Comparison of ENCODE assay signal across 1 cellular context in the genomic region with DNA sequence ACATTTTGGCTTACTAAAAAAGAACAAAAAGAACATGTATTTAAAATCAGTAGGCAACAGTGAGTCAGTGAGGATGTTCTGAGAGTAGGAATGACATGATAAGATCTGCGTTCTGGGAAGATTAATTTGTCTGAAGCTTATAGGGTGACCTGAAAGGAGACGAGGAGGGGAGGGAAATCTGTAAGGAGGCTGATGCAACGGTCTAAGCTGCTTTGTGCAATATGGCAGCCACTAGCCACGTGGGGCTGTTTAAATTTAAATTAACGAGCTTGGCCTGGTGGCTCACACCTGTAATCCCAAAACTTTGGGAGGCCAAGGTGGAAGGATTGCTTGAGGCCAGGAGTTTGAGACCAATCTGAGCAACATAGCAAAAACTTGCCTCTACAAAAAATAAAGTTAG.
TF ChIP-seq lines count a peak whose summit lies in the region.

No MANE protein-coding gene starts in this region.

TF ChIP-seq in K562, 482 proteins besides CTCF, POLR2A, EP300 and RAD21 (continues in another document):
- TF ChIP-seq NR2F6 (CRISPR knock-in tag; IDR thresholded peaks at IDR 0.05) (no peak), PKNOX1 (IDR thresholded peaks at IDR 0.05) (peak; percentile 43), CEBPB (tag; IDR thresholded peaks at IDR 0.05) (peak; percentile 48; the same call in 1 of the 2 replicates), TRIM24 (IDR thresholded peaks at IDR 0.05) (peak; percentile 45 to 47; a peak in 2 of 4 replicates), ZBED1 (IDR thresholded peaks at IDR 0.05) (no peak), ARID1B (IDR thresholded peaks at IDR 0.05) (peak; percentile 42), FOSL1 (tag; conservative IDR thresholded peaks at IDR 0.05) (peak; percentile 45; the same call in 1 of the 2 replicates), DPF2 (IDR thresholded peaks at IDR 0.05) (peak; percentile 30; the same call in 1 of the 2 replicates), ZFPM2 (CRISPR knock-in tag; IDR thresholded peaks at IDR 0.05) (no peak), ATF7 (IDR thresholded peaks at IDR 0.05) (peak; percentile 60), EP400 (IDR thresholded peaks at IDR 0.05) (peak; percentile 88), BACH1 (tag; IDR thresholded peaks at IDR 0.05) (peak; percentile 55), ZNF41 (CRISPR knock-in tag; conservative IDR thresholded peaks at IDR 0.05) (peak; percentile 54; the same call in 1 of the 2 replicates), NR2C1 (IDR thresholded peaks at IDR 0.05) (no peak), NR2C1 (tag; IDR thresholded peaks at IDR 0.05) (peak; percentile 45; the same call in 1 of the 2 replicates), POLR2H (tag; IDR thresholded peaks at IDR 0.05; ENCODE audit: low read depth) (peak; percentile 45; the same call in 1 of the 2 replicates), RAD51 (IDR thresholded peaks at IDR 0.05; ENCODE audit: borderline replicate concordance, low read depth) (peak; percentile 40; the same call in 1 of the 2 replicates), MYBL2 (IDR thresholded peaks at IDR 0.05; ENCODE audit: low read depth) (peak; percentile 72), MYBL2 (CRISPR knock-in tag; IDR thresholded peaks at IDR 0.05; ENCODE audit: borderline replicate concordance) (no peak), IRF9 (tag; IDR thresholded peaks at IDR 0.05) (0 out of 2 replicates have a peak, but pooled peaks have one; percentile 20), PBX2 (CRISPR knock-in tag; IDR thresholded peaks at IDR 0.05; ENCODE audit: low read depth) (no peak), PBX2 (tag; conservative IDR thresholded peaks at IDR 0.05; ENCODE audit: low read depth) (0 out of 2 replicates have a peak, but pooled peaks have one; percentile 9), ZNF354B (CRISPR knock-in tag; IDR thresholded peaks at IDR 0.05) (0 out of 2 replicates have a peak, but pooled peaks have one; percentile 14)
- TF ChIP-seq, protein P1, sequence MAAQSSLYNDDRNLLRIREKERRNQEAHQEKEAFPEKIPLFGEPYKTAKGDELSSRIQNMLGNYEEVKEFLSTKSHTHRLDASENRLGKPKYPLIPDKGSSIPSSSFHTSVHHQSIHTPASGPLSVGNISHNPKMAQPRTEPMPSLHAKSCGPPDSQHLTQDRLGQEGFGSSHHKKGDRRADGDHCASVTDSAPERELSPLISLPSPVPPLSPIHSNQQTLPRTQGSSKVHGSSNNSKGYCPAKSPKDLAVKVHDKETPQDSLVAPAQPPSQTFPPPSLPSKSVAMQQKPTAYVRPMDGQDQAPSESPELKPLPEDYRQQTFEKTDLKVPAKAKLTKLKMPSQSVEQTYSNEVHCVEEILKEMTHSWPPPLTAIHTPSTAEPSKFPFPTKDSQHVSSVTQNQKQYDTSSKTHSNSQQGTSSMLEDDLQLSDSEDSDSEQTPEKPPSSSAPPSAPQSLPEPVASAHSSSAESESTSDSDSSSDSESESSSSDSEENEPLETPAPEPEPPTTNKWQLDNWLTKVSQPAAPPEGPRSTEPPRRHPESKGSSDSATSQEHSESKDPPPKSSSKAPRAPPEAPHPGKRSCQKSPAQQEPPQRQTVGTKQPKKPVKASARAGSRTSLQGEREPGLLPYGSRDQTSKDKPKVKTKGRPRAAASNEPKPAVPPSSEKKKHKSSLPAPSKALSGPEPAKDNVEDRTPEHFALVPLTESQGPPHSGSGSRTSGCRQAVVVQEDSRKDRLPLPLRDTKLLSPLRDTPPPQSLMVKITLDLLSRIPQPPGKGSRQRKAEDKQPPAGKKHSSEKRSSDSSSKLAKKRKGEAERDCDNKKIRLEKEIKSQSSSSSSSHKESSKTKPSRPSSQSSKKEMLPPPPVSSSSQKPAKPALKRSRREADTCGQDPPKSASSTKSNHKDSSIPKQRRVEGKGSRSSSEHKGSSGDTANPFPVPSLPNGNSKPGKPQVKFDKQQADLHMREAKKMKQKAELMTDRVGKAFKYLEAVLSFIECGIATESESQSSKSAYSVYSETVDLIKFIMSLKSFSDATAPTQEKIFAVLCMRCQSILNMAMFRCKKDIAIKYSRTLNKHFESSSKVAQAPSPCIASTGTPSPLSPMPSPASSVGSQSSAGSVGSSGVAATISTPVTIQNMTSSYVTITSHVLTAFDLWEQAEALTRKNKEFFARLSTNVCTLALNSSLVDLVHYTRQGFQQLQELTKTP (IDR thresholded peaks at IDR 0.05; ENCODE audit: low read depth in 1 of 2, partially characterized antibody in 2 of 2), result no peak
- TF ChIP-seq, protein P2, sequence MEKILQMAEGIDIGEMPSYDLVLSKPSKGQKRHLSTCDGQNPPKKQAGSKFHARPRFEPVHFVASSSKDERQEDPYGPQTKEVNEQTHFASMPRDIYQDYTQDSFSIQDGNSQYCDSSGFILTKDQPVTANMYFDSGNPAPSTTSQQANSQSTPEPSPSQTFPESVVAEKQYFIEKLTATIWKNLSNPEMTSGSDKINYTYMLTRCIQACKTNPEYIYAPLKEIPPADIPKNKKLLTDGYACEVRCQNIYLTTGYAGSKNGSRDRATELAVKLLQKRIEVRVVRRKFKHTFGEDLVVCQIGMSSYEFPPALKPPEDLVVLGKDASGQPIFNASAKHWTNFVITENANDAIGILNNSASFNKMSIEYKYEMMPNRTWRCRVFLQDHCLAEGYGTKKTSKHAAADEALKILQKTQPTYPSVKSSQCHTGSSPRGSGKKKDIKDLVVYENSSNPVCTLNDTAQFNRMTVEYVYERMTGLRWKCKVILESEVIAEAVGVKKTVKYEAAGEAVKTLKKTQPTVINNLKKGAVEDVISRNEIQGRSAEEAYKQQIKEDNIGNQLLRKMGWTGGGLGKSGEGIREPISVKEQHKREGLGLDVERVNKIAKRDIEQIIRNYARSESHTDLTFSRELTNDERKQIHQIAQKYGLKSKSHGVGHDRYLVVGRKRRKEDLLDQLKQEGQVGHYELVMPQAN (IDR thresholded peaks at IDR 0.05; ENCODE audit: borderline replicate concordance), result no peak
- TF ChIP-seq, protein P3, sequence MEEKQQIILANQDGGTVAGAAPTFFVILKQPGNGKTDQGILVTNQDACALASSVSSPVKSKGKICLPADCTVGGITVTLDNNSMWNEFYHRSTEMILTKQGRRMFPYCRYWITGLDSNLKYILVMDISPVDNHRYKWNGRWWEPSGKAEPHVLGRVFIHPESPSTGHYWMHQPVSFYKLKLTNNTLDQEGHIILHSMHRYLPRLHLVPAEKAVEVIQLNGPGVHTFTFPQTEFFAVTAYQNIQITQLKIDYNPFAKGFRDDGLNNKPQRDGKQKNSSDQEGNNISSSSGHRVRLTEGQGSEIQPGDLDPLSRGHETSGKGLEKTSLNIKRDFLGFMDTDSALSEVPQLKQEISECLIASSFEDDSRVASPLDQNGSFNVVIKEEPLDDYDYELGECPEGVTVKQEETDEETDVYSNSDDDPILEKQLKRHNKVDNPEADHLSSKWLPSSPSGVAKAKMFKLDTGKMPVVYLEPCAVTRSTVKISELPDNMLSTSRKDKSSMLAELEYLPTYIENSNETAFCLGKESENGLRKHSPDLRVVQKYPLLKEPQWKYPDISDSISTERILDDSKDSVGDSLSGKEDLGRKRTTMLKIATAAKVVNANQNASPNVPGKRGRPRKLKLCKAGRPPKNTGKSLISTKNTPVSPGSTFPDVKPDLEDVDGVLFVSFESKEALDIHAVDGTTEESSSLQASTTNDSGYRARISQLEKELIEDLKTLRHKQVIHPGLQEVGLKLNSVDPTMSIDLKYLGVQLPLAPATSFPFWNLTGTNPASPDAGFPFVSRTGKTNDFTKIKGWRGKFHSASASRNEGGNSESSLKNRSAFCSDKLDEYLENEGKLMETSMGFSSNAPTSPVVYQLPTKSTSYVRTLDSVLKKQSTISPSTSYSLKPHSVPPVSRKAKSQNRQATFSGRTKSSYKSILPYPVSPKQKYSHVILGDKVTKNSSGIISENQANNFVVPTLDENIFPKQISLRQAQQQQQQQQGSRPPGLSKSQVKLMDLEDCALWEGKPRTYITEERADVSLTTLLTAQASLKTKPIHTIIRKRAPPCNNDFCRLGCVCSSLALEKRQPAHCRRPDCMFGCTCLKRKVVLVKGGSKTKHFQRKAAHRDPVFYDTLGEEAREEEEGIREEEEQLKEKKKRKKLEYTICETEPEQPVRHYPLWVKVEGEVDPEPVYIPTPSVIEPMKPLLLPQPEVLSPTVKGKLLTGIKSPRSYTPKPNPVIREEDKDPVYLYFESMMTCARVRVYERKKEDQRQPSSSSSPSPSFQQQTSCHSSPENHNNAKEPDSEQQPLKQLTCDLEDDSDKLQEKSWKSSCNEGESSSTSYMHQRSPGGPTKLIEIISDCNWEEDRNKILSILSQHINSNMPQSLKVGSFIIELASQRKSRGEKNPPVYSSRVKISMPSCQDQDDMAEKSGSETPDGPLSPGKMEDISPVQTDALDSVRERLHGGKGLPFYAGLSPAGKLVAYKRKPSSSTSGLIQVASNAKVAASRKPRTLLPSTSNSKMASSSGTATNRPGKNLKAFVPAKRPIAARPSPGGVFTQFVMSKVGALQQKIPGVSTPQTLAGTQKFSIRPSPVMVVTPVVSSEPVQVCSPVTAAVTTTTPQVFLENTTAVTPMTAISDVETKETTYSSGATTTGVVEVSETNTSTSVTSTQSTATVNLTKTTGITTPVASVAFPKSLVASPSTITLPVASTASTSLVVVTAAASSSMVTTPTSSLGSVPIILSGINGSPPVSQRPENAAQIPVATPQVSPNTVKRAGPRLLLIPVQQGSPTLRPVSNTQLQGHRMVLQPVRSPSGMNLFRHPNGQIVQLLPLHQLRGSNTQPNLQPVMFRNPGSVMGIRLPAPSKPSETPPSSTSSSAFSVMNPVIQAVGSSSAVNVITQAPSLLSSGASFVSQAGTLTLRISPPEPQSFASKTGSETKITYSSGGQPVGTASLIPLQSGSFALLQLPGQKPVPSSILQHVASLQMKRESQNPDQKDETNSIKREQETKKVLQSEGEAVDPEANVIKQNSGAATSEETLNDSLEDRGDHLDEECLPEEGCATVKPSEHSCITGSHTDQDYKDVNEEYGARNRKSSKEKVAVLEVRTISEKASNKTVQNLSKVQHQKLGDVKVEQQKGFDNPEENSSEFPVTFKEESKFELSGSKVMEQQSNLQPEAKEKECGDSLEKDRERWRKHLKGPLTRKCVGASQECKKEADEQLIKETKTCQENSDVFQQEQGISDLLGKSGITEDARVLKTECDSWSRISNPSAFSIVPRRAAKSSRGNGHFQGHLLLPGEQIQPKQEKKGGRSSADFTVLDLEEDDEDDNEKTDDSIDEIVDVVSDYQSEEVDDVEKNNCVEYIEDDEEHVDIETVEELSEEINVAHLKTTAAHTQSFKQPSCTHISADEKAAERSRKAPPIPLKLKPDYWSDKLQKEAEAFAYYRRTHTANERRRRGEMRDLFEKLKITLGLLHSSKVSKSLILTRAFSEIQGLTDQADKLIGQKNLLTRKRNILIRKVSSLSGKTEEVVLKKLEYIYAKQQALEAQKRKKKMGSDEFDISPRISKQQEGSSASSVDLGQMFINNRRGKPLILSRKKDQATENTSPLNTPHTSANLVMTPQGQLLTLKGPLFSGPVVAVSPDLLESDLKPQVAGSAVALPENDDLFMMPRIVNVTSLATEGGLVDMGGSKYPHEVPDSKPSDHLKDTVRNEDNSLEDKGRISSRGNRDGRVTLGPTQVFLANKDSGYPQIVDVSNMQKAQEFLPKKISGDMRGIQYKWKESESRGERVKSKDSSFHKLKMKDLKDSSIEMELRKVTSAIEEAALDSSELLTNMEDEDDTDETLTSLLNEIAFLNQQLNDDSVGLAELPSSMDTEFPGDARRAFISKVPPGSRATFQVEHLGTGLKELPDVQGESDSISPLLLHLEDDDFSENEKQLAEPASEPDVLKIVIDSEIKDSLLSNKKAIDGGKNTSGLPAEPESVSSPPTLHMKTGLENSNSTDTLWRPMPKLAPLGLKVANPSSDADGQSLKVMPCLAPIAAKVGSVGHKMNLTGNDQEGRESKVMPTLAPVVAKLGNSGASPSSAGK (IDR thresholded peaks at IDR 0.05), result peak; percentile 44; the same call in 1 of the 2 replicates
- TF ChIP-seq, protein P4, sequence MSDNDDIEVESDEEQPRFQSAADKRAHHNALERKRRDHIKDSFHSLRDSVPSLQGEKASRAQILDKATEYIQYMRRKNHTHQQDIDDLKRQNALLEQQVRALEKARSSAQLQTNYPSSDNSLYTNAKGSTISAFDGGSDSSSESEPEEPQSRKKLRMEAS (CRISPR knock-in tag; IDR thresholded peaks at IDR 0.05), result no peak
- TF ChIP-seq, protein P5, sequence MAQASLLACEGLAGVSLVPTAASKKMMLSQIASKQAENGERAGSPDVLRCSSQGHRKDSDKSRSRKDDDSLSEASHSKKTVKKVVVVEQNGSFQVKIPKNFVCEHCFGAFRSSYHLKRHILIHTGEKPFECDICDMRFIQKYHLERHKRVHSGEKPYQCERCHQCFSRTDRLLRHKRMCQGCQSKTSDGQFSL (CRISPR knock-in tag; IDR thresholded peaks at IDR 0.05), result no peak
- TF ChIP-seq, protein P5 (tag; IDR thresholded peaks at IDR 0.05), result peak in 1 of 2 experiments; percentile 42; a peak in 1 of 4 replicates
